Comparison of ENCODE assay signal across 19 cellular contexts in the genomic region with DNA sequence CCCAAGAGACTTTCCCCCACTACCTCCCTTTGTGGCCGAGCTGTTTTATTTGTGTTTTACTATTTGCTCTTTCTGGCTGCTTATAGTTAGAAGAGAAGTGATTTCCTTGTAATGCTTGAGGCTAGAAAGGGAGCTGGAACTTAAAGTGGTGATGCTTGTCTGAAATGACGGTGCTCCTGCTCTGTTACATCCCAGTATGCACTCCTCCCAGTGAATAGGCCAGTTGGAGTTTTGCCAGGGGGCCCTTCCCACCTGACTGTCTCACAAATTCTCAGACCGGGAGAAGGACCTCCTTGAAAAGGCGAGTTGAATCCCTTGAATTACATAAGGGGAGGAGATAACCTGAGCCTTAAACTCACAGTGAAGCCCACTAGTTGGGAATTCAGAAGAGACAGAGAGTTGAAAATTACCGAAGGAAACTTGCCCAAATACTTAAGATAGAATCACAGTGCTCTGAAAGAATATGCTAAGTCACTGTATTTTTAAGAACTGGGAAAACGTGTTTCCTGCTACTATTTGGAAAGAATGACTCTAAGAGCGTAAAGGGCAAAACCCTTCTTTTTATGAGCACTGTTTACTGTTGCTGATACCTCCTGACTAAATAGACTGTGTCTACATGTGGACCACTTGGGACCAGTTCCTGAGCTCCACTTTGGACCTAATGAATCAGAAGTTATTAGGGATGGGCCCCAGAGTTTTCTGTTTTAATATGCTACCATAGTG.
A peak's percentile ranks its signal among the peaks of the same experiment; 100 is the strongest.
DNase-seq lines count a peak whose midpoint lies in the region; ATAC-seq, FAIRE-seq and TF ChIP-seq lines count a peak whose summit lies in the region.
"Had no signal": no experiment of that assay in that cellular context is flagged by ENCODE, and none has a peak within 500 bp of the region (broad histone marks: within the 10 kb centered on the region; RNA-seq: fewer than 3 reads in every experiment).

No MANE protein-coding gene starts in this region.

- peaks cover 0 to 4% of the 10 kb centered on the region in 2 donors for H3K36me3 Mint-ChIP-seq in activated naive CD4-positive, alpha-beta T cell treated with anti-CD3 and anti-CD28 coated beads, Interleukin-2, amount 50 U/mL, for 72 hours
- H3K36me3 Mint-ChIP-seq: CD14-positive monocyte had no signal

- H3K27ac Mint-ChIP-seq in activated naive CD4-positive, alpha-beta T cell treated with anti-CD3 and anti-CD28 coated beads, Interleukin-2, amount 50 U/mL, for 72 hours = no peak overlapping the region

- H3K27me3 ChIP-seq in HepG2 (ENCODE audit: control insufficient read depth in 1 of 2, insufficient read depth in 2 of 2, low read length in 2 of 2) = peaks cover 0 to 31% of the 10 kb centered on the region in 2 experiments; a peak in 2 of 5 replicates
- no peaks in the 10 kb centered on the region for H3K27me3 ChIP-seq in right lobe of liver
- H3K27me3 ChIP-seq: MG63, SJCRH30 had no signal

- no peak for FAIRE-seq in HepG2 (lab: Jason Lieb, UNC)
- FAIRE-seq: H1 had no signal

- no peaks in the 10 kb centered on the region for H3K79me2 ChIP-seq in HepG2 (ENCODE audit: insufficient read depth, low read length)

- H3K27ac ChIP-seq in HepG2 (ENCODE audit: extremely low read length, insufficient read depth, low read length) (no peak overlapping the region), right lobe of liver (no peak overlapping the region)
- H3K27ac ChIP-seq: SJCRH30 had no signal

- TF ChIP-seq EP300 in HepG2 (IDR thresholded peaks at IDR 0.05; ENCODE audit: low read depth in 2 of 2, low read length in 2 of 2) = no peak
- no peak for TF ChIP-seq EP300 in HepG2 (CRISPR knock-in tag; IDR thresholded peaks at IDR 0.05; ENCODE audit: borderline replicate concordance)

- POLR2A ChIA-PET in HepG2 (lab: Yijun Ruan, JAX) = no interaction called here

- H4K20me1 ChIP-seq in HepG2 (ENCODE audit: insufficient read depth, low read length) = no peaks in the 10 kb centered on the region

- 15% methylated on average over 7 of the region's 7 CpGs for WGBS in HepG2 (ENCODE audit: low lambda C conversion rate)
- WGBS in right lobe of liver (ENCODE audit: insufficient coverage, low coverage, low lambda C conversion rate, missing lambda C conversion rate) = 37% methylated on average over 7 of the region's 7 CpGs

- no peak for TF ChIP-seq CTCF in HepG2 (CRISPR knock-in tag; IDR thresholded peaks at IDR 0.05)
- TF ChIP-seq CTCF in right lobe of liver (IDR thresholded peaks at IDR 0.05) = no peak
- TF ChIP-seq CTCF in fibroblast of the aortic adventitia (IDR thresholded peaks at IDR 0.05; ENCODE audit: insufficient read depth, low read length) = no peak

- H2AFZ ChIP-seq in HepG2 (ENCODE audit: low read length) = no peak overlapping the region

- H3K9me3 Mint-ChIP-seq in activated naive CD4-positive, alpha-beta T cell treated with anti-CD3 and anti-CD28 coated beads, Interleukin-2, amount 50 U/mL, for 72 hours = peaks cover 8 to 11% of the 10 kb centered on the region in 2 donors

- no peaks in the 10 kb centered on the region for H3K9me3 ChIP-seq in HepG2 (ENCODE audit: low read length)
- no peaks in the 10 kb centered on the region for H3K9me3 ChIP-seq in right lobe of liver
- H3K9me3 ChIP-seq: MG63, SJCRH30 had no signal

- CTCF ChIA-PET in HepG2 (lab: Yijun Ruan, JAX; ENCODE audit: low intra/inter-chr PET ratio, low total read pairs) = no interaction called here

- BruUV-seq in HepG2 (replicated peaks; lab: Mats Ljungman, UMichigan) = no TSS peak

- intact Hi-C loops in HepG2 (cut with micrococcal nuclease; ENCODE audit: unreplicated experiment) = no loop called here
- intact Hi-C loops in right lobe of liver (cut with DNase I) = no loop called here
- intact Hi-C loops in sciatic nerve (cut with DNase I) = no loop called here

- H3K4me2 ChIP-seq in HepG2 (ENCODE audit: low read depth, low read length) = no peak overlapping the region

- in situ Hi-C loops in HepG2 (cut with HindIII; ENCODE audit: extremely low pct_ligation_motif_present, low pct_unique_long_range_greater_than_20kb) = no loop called here

- H3K36me3 ChIP-seq in HepG2 (replicated peaks in 1 of 2; ENCODE audit: control insufficient read depth in 1 of 2, insufficient read depth in 2 of 2, low read length in 2 of 2) = no peaks in the 10 kb centered on the region
- H3K36me3 ChIP-seq in right lobe of liver = no peaks in the 10 kb centered on the region
- H3K36me3 ChIP-seq: MG63, SJCRH30 had no signal

- H3K4me3 ChIP-seq in HepG2 (replicated peaks in 1 of 3; ENCODE audit: insufficient read depth in 1 of 3, low read depth in 2 of 3, low read length in 3 of 3) (no peak overlapping the region), right lobe of liver (no peak overlapping the region), fibroblast of the aortic adventitia (ENCODE audit: low read depth, low read length) (no peak overlapping the region)
- H3K4me3 ChIP-seq: MG63, SJCRH30 had no signal

- H3K4me1 ChIP-seq in HepG2 (ENCODE audit: insufficient read depth, low read length) = no peaks in the 10 kb centered on the region
- H3K4me1 ChIP-seq in right lobe of liver = no peaks in the 10 kb centered on the region
- H3K4me1 ChIP-seq: SJCRH30 had no signal

- no peak overlapping the region for H3K9ac ChIP-seq in HepG2 (ENCODE audit: insufficient read depth, low read depth, low read length)

- no peak for TF ChIP-seq RAD21 in HepG2 (CRISPR knock-in tag; IDR thresholded peaks at IDR 0.05)

- no peak for DNase-seq in HepG2 (ENCODE audit: low spot score)
- DNase-seq in right lobe of liver = no peak
- peak; percentile 53 for DNase-seq in fibroblast of the aortic adventitia (ENCODE audit: low read depth)
- peak; percentile 63 for DNase-seq in sciatic nerve (ENCODE audit: low spot score)
- no peak for DNase-seq in NCI-H82 treated with DMSO at 0.1 percent for 48 hours (lab: John Stamatoyannopoulos, UW; ENCODE audit: unreplicated experiment)
- no peak for DNase-seq in activated naive CD4-positive, alpha-beta T cell treated with anti-CD3 and anti-CD28 coated beads, Interleukin-2, amount 50 U/mL, for 72 hours (ENCODE audit: low spot score in 2 of 2)
- DNase-seq: AML-193, COR-L47, EL, Karpas-422, MG63, NCI-H1092, NCI-H2081 treated with DMSO at 0.1 percent for 48 hours, NCI-H2227 treated with DMSO at 0.1 percent for 48 hours, NCI-H526, SJCRH30 had no signal

- no peak for ATAC-seq in HepG2
- no peak for ATAC-seq in right lobe of liver
- peak; percentile 65 for ATAC-seq in sciatic nerve
- no peak for ATAC-seq in HG02610 (IDR thresholded peaks at IDR 0.05; ENCODE audit: unreplicated experiment)
- no peak for ATAC-seq in activated naive CD4-positive, alpha-beta T cell treated with anti-CD3 and anti-CD28 coated beads, Interleukin-2, amount 50 U/mL, for 72 hours

- TF ChIP-seq POLR2A in HepG2 (IDR thresholded peaks at IDR 0.05; ENCODE audit: insufficient read depth in 1 of 2, low read depth in 2 of 2, low read length in 2 of 2) (no peak), right lobe of liver (IDR thresholded peaks at IDR 0.05) (no peak)

TF ChIP-seq in HepG2, 621 proteins besides CTCF, POLR2A, EP300 and RAD21:
- TF ChIP-seq NFE2L2 (IDR thresholded peaks at IDR 0.05; ENCODE audit: low read length) = peak; percentile 60
- no peak for TF ChIP-seq SIX1 (CRISPR knock-in tag; IDR thresholded peaks at IDR 0.05; ENCODE audit: borderline replicate concordance)

Comparison
In these comparisons a context has a peak if more than half of its experiments do, and no peak if none do; other contexts are left out.
1. DNase-seq: peak in fibroblast of the aortic adventitia (single experiment) and sciatic nerve (single experiment); none in HepG2 (single experiment), right lobe of liver (0 of 3), NCI-H82 treated with DMSO at 0.1 percent for 48 hours (single experiment) and activated naive CD4-positive, alpha-beta T cell treated with anti-CD3 and anti-CD28 coated beads, Interleukin-2, amount 50 U/mL, for 72 hours (0 of 2).